Comparison of ENCODE assay signal across 17 cellular contexts in genomic region chr20:11935754-11936551, GRCh38. TPM values are rescaled to one million over a fixed set of nuclear protein-coding genes. Genes with fewer than 3 reads are reported as not detected.
DNase-seq lines count a peak whose midpoint lies in the region; ATAC-seq and TF ChIP-seq lines count a peak whose summit lies in the region.
"Had no signal": no experiment of that assay in that cellular context is flagged by ENCODE, and none has a peak within 500 bp of the region (broad histone marks: within the 10 kb centered on the region; RNA-seq: fewer than 3 reads in every experiment).

No MANE protein-coding gene starts in this region.

- no peaks in the 10 kb centered on the region for H3K9me3 ChIP-seq in gastrocnemius medialis
- H3K9me3 ChIP-seq: ascending aorta, heart left ventricle had no signal

- intact Hi-C loops in gastrocnemius medialis (cut with DNase I; ENCODE audit: low total_unique reads) = no loop called here

- ATAC-seq in HG03097 (IDR thresholded peaks at IDR 0.05; ENCODE audit: low FRiP score, unreplicated experiment) = peak; percentile 61
- peak; percentile 59 to 77 for ATAC-seq in natural killer cell treated with Interleukin-12 subunit alpha and Interleukin-12 subunit beta and Interleukin-15 and Interleukin-18, amount 100 ng/mL, for 72 hours
- no peak for ATAC-seq in GM18519 (IDR thresholded peaks at IDR 0.05; ENCODE audit: low FRiP score, unreplicated experiment)
- ATAC-seq in gastrocnemius medialis = no peak
- ATAC-seq: naive thymus-derived CD8-positive, alpha-beta T cell had no signal

- DNase-seq in NCI-H187 (lab: John Stamatoyannopoulos, UW) (peak; percentile 40 to 45), NCI-H748 (lab: John Stamatoyannopoulos, UW; ENCODE audit: unreplicated experiment) (peak; percentile 100), cerebellar nuclear complex (lab: John Stamatoyannopoulos, UW) (no peak), gastrocnemius medialis (no peak), GM03348 (ENCODE audit: low spot score) (no peak)
- DNase-seq in natural killer cell treated with Interleukin-12 subunit alpha and Interleukin-12 subunit beta and Interleukin-15 and Interleukin-18, amount 100 ng/mL, for 72 hours (ENCODE audit: low spot score) = peak; percentile 60
- DNase-seq: activated CD4-positive, alpha-beta T cell treated with anti-CD3 and anti-CD28 coated beads, Interleukin-2, amount 50 U/mL, for 48 hours; activated naive CD4-positive, alpha-beta T cell treated with anti-CD3 and anti-CD28 coated beads, Interleukin-2, amount 10 ng/mL, durations not matched to agents 7 days and 5 days; HFFc6; islet precursor cell; naive thymus-derived CD8-positive, alpha-beta T cell; NCI-H1694 had no signal

- no peaks in the 10 kb centered on the region for H3K27me3 ChIP-seq in gastrocnemius medialis
- H3K27me3 ChIP-seq: ascending aorta, heart left ventricle had no signal

- peaks cover 6% of the 10 kb centered on the region for H3K9me3 Mint-ChIP-seq in natural killer cell treated with Interleukin-12 subunit alpha and Interleukin-12 subunit beta and Interleukin-15 and Interleukin-18, amount 100 ng/mL, for 72 hours
- H3K9me3 Mint-ChIP-seq: HFFc6 had no signal

- no peak overlapping the region for H3K4me3 ChIP-seq in gastrocnemius medialis
- H3K4me3 ChIP-seq: ascending aorta, heart left ventricle had no signal

- no peaks in the 10 kb centered on the region for H3K36me3 ChIP-seq in gastrocnemius medialis
- H3K36me3 ChIP-seq: ascending aorta, heart left ventricle had no signal

- no peaks in the 10 kb centered on the region for H3K4me1 ChIP-seq in gastrocnemius medialis
- H3K4me1 ChIP-seq: ascending aorta had no signal

- no peak overlapping the region for H3K27ac ChIP-seq in gastrocnemius medialis
- H3K27ac ChIP-seq: ascending aorta, heart left ventricle had no signal

- H3K27me3 Mint-ChIP-seq in natural killer cell treated with Interleukin-12 subunit alpha and Interleukin-12 subunit beta and Interleukin-15 and Interleukin-18, amount 100 ng/mL, for 72 hours = no peaks in the 10 kb centered on the region
- H3K27me3 Mint-ChIP-seq: activated naive CD4-positive, alpha-beta T cell treated with anti-CD3 and anti-CD28 coated beads, Interleukin-2, amount 10 ng/mL, durations not matched to agents 7 days and 5 days; memory B cell; naive thymus-derived CD8-positive, alpha-beta T cell had no signal

- no peak for TF ChIP-seq CTCF in gastrocnemius medialis (IDR thresholded peaks at IDR 0.05 in 4 of 5, conservative IDR thresholded peaks at IDR 0.05 in 1 of 5)

- no peak for TF ChIP-seq POLR2A in gastrocnemius medialis (IDR thresholded peaks at IDR 0.05)

- H3K27ac Mint-ChIP-seq in natural killer cell treated with Interleukin-12 subunit alpha and Interleukin-12 subunit beta and Interleukin-15 and Interleukin-18, amount 100 ng/mL, for 72 hours = no peak overlapping the region
- H3K27ac Mint-ChIP-seq: activated naive CD4-positive, alpha-beta T cell treated with anti-CD3 and anti-CD28 coated beads, Interleukin-2, amount 10 ng/mL, durations not matched to agents 7 days and 5 days; HFFc6; memory B cell; naive thymus-derived CD8-positive, alpha-beta T cell had no signal

- in situ Hi-C loops in gastrocnemius medialis (cut with MboI; ENCODE audit: low sequenced_read_pairs in 4 of 4) = no loop called here

- no peaks in the 10 kb centered on the region for H3K36me3 Mint-ChIP-seq in natural killer cell treated with Interleukin-12 subunit alpha and Interleukin-12 subunit beta and Interleukin-15 and Interleukin-18, amount 100 ng/mL, for 72 hours
- H3K36me3 Mint-ChIP-seq: activated naive CD4-positive, alpha-beta T cell treated with anti-CD3 and anti-CD28 coated beads, Interleukin-2, amount 10 ng/mL, durations not matched to agents 7 days and 5 days; memory B cell; naive thymus-derived CD8-positive, alpha-beta T cell had no signal

- peaks cover 0 to 11% of the 10 kb centered on the region in 2 donors for H3K4me1 Mint-ChIP-seq in natural killer cell treated with Interleukin-12 subunit alpha and Interleukin-12 subunit beta and Interleukin-15 and Interleukin-18, amount 100 ng/mL, for 72 hours (ENCODE audit: low read depth in 2 of 2)
- H3K4me1 Mint-ChIP-seq: activated naive CD4-positive, alpha-beta T cell treated with anti-CD3 and anti-CD28 coated beads, Interleukin-2, amount 10 ng/mL, durations not matched to agents 7 days and 5 days; memory B cell; naive thymus-derived CD8-positive, alpha-beta T cell had no signal

- H3K4me3 Mint-ChIP-seq in natural killer cell treated with Interleukin-12 subunit alpha and Interleukin-12 subunit beta and Interleukin-15 and Interleukin-18, amount 100 ng/mL, for 72 hours = no peak overlapping the region
- H3K4me3 Mint-ChIP-seq: activated naive CD4-positive, alpha-beta T cell treated with anti-CD3 and anti-CD28 coated beads, Interleukin-2, amount 10 ng/mL, durations not matched to agents 7 days and 5 days; HFFc6; memory B cell; naive thymus-derived CD8-positive, alpha-beta T cell had no signal

RNA-seq across cellular contexts. Expression of gene BTBD3, which starts 18.3 kb away (rescaled TPM):
- total RNA-seq in natural killer cell treated with Interleukin-12 subunit alpha and Interleukin-12 subunit beta and Interleukin-15 and Interleukin-18, amount 100 ng/mL, for 72 hours = 1 to 10 TPM; 4.4 to 4.7 TPM
- 10 to 100 TPM; 13.8 to 21.9 (median 14.8) TPM for total RNA-seq in gastrocnemius medialis

Comparison
In these comparisons a context has a peak if more than half of its experiments do, and no peak if none do; other contexts are left out.
1. ATAC-seq: peak in HG03097 (single experiment) and natural killer cell treated with Interleukin-12 subunit alpha and Interleukin-12 subunit beta and Interleukin-15 and Interleukin-18, amount 100 ng/mL, for 72 hours (2 of 2); none in GM18519 (single experiment) and gastrocnemius medialis (0 of 2).
2. DNase-seq: peak in NCI-H187 (2 of 2), NCI-H748 (single experiment) and natural killer cell treated with Interleukin-12 subunit alpha and Interleukin-12 subunit beta and Interleukin-15 and Interleukin-18, amount 100 ng/mL, for 72 hours (single experiment); none in cerebellar nuclear complex (0 of 2), gastrocnemius medialis (0 of 2) and GM03348 (single experiment).